ENCODE assay signal across 8 cellular contexts in the genomic region with DNA sequence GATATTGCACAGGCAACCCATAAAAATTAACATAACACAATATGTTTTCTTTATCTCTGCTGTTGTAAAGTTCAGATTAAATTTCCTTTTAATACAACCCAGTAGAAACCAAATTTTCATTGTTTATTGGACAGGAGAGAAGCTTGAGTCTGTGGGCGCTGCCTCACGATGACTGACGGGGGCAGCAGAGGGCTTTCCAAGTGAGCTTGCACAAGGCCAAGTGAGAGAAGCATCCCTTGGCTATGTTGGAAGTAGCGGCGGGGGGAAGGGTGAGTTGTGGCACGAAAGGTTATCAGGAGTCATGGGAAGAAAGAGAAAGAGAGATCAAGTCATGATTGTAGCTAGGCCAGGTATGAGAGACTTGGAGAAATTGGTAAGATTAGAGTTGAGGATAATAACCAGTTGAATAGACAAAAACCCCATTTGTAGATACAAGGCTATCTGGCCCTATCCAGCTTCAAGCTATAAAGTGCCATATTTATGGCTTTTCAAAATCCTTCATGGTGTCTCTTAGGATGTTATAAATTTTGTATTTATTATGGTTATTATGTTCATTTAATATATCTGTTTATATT.
DNase-seq lines count a peak whose midpoint lies in the region; ATAC-seq and TF ChIP-seq lines count a peak whose summit lies in the region.

No MANE protein-coding gene starts in this region.

- TF ChIP-seq CTCF in LNCaP clone FGC (IDR thresholded peaks at IDR 0.05; ENCODE audit: control insufficient read depth, extremely low read depth, insufficient read depth) = peak; percentile 66
- TF ChIP-seq CTCF in WI38 (IDR thresholded peaks at IDR 0.05; ENCODE audit: low read depth, low read length) = 0 out of 2 replicates have a peak, but pooled peaks have one; percentile 7
- peak in 2 of 4 experiments; percentile 21 to 32 for TF ChIP-seq CTCF in prostate gland (IDR thresholded peaks at IDR 0.05)

- ATAC-seq in GM21529 (IDR thresholded peaks at IDR 0.05; ENCODE audit: unreplicated experiment) = peak; percentile 88

- intact Hi-C loops in posterior vena cava (cut with DNase I) (no loop called here), prostate gland (cut with DNase I) (no loop called here)

- WGBS in prostate gland = 22% methylated on average over 6 of the region's 6 CpGs

- H3K4me3 ChIP-seq in LNCaP clone FGC (ENCODE audit: low read depth, low read length) (no peak overlapping the region), WI38 (ENCODE audit: low read depth, low read length) (no peak overlapping the region), prostate gland (no peak overlapping the region)

- TF ChIP-seq POLR2A in prostate gland (IDR thresholded peaks at IDR 0.05) = no peak

- H3K27ac ChIP-seq in prostate gland = no peak overlapping the region

- H3K9me3 ChIP-seq in prostate gland = no peaks in the 10 kb centered on the region

- no peaks in the 10 kb centered on the region for H3K36me3 ChIP-seq in prostate gland

- no peaks in the 10 kb centered on the region for H3K4me1 ChIP-seq in prostate gland (replicated peaks)

- DNase-seq in NCI-H1436 (lab: John Stamatoyannopoulos, UW) (peak; percentile 9), NCI-H1436 treated with DMSO at 0.1 percent for 48 hours (lab: John Stamatoyannopoulos, UW) (no peak), LNCaP clone FGC (ENCODE audit: low read depth) (peak; percentile 13), glomerular endothelial cell (ENCODE audit: extremely low read depth, low read depth, low spot score) (peak; percentile 5), posterior vena cava (ENCODE audit: low spot score) (peak; percentile 65), prostate gland (ENCODE audit: low spot score) (no peak)

- no peaks in the 10 kb centered on the region for H3K27me3 ChIP-seq in prostate gland (replicated peaks; ENCODE audit: insufficient read depth)

Comparison
In these comparisons a context has a peak if more than half of its experiments do, and no peak if none do; other contexts are left out.
1. DNase-seq: peak in NCI-H1436 (single experiment), LNCaP clone FGC (single experiment), glomerular endothelial cell (single experiment) and posterior vena cava (single experiment); none in NCI-H1436 treated with DMSO at 0.1 percent for 48 hours (single experiment) and prostate gland (single experiment).